1 cellular context compared by ENCODE assay signal in the genomic region with DNA sequence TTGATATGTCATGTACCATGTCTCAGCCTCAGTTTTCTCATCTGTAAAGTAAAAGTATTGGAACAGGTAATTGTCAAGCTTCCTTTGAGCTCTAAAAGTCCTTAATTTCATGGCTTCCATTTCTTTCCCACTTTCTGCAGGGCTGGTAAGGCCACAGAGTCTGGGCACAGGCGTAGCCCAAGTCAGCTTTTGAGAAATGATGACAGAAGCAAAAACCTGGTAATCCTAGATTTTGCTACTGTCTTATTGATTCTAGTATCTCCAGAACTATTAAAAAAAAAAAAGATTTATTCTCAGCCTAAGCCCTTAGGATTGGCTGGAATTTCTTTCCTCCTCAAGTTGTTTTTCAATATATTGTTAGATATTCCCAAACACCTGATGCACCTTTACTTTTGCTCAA.
TF ChIP-seq lines count a peak whose summit lies in the region.

No MANE protein-coding gene starts in this region.

TF ChIP-seq in WTC11, 78 proteins besides CTCF, POLR2A, EP300 and RAD21 (continued from another document):
- TF ChIP-seq ZMAT4 (CRISPR knock-in tag; IDR thresholded peaks at IDR 0.05): no peak
- TF ChIP-seq, protein P1, sequence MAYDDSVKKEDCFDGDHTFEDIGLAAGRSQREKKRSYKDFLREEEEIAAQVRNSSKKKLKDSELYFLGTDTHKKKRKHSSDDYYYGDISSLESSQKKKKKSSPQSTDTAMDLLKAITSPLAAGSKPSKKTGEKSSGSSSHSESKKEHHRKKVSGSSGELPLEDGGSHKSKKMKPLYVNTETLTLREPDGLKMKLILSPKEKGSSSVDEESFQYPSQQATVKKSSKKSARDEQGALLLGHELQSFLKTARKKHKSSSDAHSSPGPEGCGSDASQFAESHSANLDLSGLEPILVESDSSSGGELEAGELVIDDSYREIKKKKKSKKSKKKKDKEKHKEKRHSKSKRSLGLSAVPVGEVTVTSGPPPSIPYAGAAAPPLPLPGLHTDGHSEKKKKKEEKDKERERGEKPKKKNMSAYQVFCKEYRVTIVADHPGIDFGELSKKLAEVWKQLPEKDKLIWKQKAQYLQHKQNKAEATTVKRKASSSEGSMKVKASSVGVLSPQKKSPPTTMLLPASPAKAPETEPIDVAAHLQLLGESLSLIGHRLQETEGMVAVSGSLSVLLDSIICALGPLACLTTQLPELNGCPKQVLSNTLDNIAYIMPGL (CRISPR knock-in tag; IDR thresholded peaks at IDR 0.05): no peak
